Comparison of ENCODE assay signal across 8 cellular contexts in genomic region chr9:26955222-26955903, GRCh38. TPM values are rescaled to one million over a fixed set of nuclear protein-coding genes. Genes with fewer than 3 reads are reported as not detected.
DNase-seq lines count a peak whose midpoint lies in the region; ATAC-seq and TF ChIP-seq lines count a peak whose summit lies in the region.

No MANE protein-coding gene starts in this region.

- H3K79me2 ChIP-seq in OCI-LY3 (ENCODE audit: low read length), result peaks cover 11% of the 10 kb centered on the region

- H3K36me3 ChIP-seq in OCI-LY3 (replicated peaks; ENCODE audit: low read depth, low read length) (no peaks in the 10 kb centered on the region), colonic mucosa (no peaks in the 10 kb centered on the region), uterus (no peaks in the 10 kb centered on the region)

- ATAC-seq in GM19043 (IDR thresholded peaks at IDR 0.05; ENCODE audit: low read depth, unreplicated experiment), result peak; percentile 31
- no peak for ATAC-seq in GM19455 (IDR thresholded peaks at IDR 0.05; ENCODE audit: unreplicated experiment)

- no peak for TF ChIP-seq POLR2A in uterus (IDR thresholded peaks at IDR 0.05)

- H3K9ac ChIP-seq in OCI-LY3 (ENCODE audit: low read length) (peak overlapping the region; percentile 85), colonic mucosa (ENCODE audit: low read depth in 2 of 2, low read length in 2 of 2) (peak overlapping the region; percentile 57 to 85)

- intact Hi-C loops in colonic mucosa (cut with DNase I) (no loop called here), uterus (cut with DNase I; ENCODE audit: low total_unique reads) (no loop called here)

- H3K27me3 Mint-ChIP-seq in mesothelial cell of epicardium (ENCODE audit: low read depth), result no peaks in the 10 kb centered on the region

- no peaks in the 10 kb centered on the region for H4K20me1 ChIP-seq in OCI-LY3 (ENCODE audit: insufficient read depth, low read length)

- H3K4me3 ChIP-seq in OCI-LY3 (ENCODE audit: low read length), result peak overlapping the region; percentile 91
- H3K4me3 ChIP-seq in colonic mucosa, result peak overlapping the region; percentile 54
- H3K4me3 ChIP-seq in uterus, result peak overlapping the region; percentile 60 to 61

- DNase-seq in AG20443 (ENCODE audit: low spot score), result peak; percentile 33
- peak; percentile 57 for DNase-seq in colonic mucosa
- DNase-seq in mesothelial cell of epicardium (ENCODE audit: low spot score in 2 of 2, unreplicated experiment in 2 of 2), result no peak
- DNase-seq in uterus, result no peak
- no peak for DNase-seq in NCI-H2107 (lab: John Stamatoyannopoulos, UW)

- peak overlapping the region; percentile 89 for H2AFZ ChIP-seq in OCI-LY3 (ENCODE audit: low read depth, low read length)

- peak overlapping the region; percentile 99 for H3K27ac Mint-ChIP-seq in mesothelial cell of epicardium

- peak overlapping the region; percentile 90 for H3K4me3 Mint-ChIP-seq in mesothelial cell of epicardium

- peaks cover 29% of the 10 kb centered on the region for H3K4me1 ChIP-seq in OCI-LY3 (ENCODE audit: low read length)
- no peaks in the 10 kb centered on the region for H3K4me1 ChIP-seq in colonic mucosa
- no peaks in the 10 kb centered on the region for H3K4me1 ChIP-seq in uterus

- H3K4me1 Mint-ChIP-seq in mesothelial cell of epicardium, result peaks cover 20% of the 10 kb centered on the region

- no peaks in the 10 kb centered on the region for H3K9me3 ChIP-seq in OCI-LY3 (ENCODE audit: insufficient read depth, low read length)
- H3K9me3 ChIP-seq in colonic mucosa, result no peaks in the 10 kb centered on the region
- H3K9me3 ChIP-seq in uterus, result no peaks in the 10 kb centered on the region

- peak overlapping the region; percentile 65 for H3K27ac ChIP-seq in OCI-LY3 (ENCODE audit: low read length)
- peak overlapping the region; percentile 85 for H3K27ac ChIP-seq in colonic mucosa
- peak overlapping the region; percentile 90 to 95 for H3K27ac ChIP-seq in uterus

- peak overlapping the region; percentile 89 for H3K4me2 ChIP-seq in OCI-LY3 (ENCODE audit: low read length)

- no peak for TF ChIP-seq CTCF in OCI-LY3 (IDR thresholded peaks at IDR 0.05; ENCODE audit: low read depth, low read length)
- no peak for TF ChIP-seq CTCF in colonic mucosa (IDR thresholded peaks at IDR 0.05)
- no peak for TF ChIP-seq CTCF in mesothelial cell of epicardium (IDR thresholded peaks at IDR 0.05; ENCODE audit: unreplicated experiment)
- TF ChIP-seq CTCF in uterus (IDR thresholded peaks at IDR 0.05), result no peak

- H3K9me3 Mint-ChIP-seq in mesothelial cell of epicardium, result no peaks in the 10 kb centered on the region

- peaks cover 2% of the 10 kb centered on the region for H3K36me3 Mint-ChIP-seq in mesothelial cell of epicardium

- H3K27me3 ChIP-seq in OCI-LY3 (ENCODE audit: low read depth, low read length) (no peaks in the 10 kb centered on the region), colonic mucosa (no peaks in the 10 kb centered on the region), uterus (no peaks in the 10 kb centered on the region)

RNA-seq across cellular contexts. Expression of gene IFT74, which starts 0.8 kb away (rescaled TPM):
- total RNA-seq in colonic mucosa (10 to 100 TPM; 12.3 to 14.8 TPM), mesothelial cell of epicardium (21.8 to 22.1 TPM (median 22.1 TPM) in 3 replicates), uterus (10 to 100 TPM; 19.1 to 31.5 (median 25.4) TPM)

RNA-seq across cellular contexts. Expression of gene PLAA, which starts 8.3 kb away (rescaled TPM):
- total RNA-seq in colonic mucosa (10 to 100 TPM; 24.4 to 32.4 TPM), mesothelial cell of epicardium (33.1 to 38.3 TPM (median 34.4 TPM) in 3 replicates), uterus (10 to 100 TPM; 11.3 to 34.8 (median 23.4) TPM)

RNA-seq across cellular contexts. Expression of gene LRRC19, which starts 50.1 kb away (rescaled TPM):
- total RNA-seq in colonic mucosa (100 to 1,000 TPM in 1 of 2 donors, 10 to 100 TPM in 1; 48.9 to 130 TPM), mesothelial cell of epicardium (not detected in 3 replicates), uterus (not detected)

Comparison
In these comparisons a context has a peak if more than half of its experiments do, and no peak if none do; other contexts are left out.
1. DNase-seq: peak in AG20443 (single experiment) and colonic mucosa (single experiment); none in mesothelial cell of epicardium (0 of 2), uterus (0 of 2) and NCI-H2107 (single experiment).
2. RNA of gene LRRC19, which starts 50.1 kb away (total RNA-seq): 48.9 to 130 TPM in colonic mucosa; not detected in mesothelial cell of epicardium and not detected in uterus; every median in the first group is over 10 times any median in the second.
3. Peak in every context shown above with its lines, with median percentiles within 50 percentile points of each other: H3K27ac ChIP-seq and H3K4me3 ChIP-seq.